Comparison of ENCODE assay signal across 9 cellular contexts in the genomic region with DNA sequence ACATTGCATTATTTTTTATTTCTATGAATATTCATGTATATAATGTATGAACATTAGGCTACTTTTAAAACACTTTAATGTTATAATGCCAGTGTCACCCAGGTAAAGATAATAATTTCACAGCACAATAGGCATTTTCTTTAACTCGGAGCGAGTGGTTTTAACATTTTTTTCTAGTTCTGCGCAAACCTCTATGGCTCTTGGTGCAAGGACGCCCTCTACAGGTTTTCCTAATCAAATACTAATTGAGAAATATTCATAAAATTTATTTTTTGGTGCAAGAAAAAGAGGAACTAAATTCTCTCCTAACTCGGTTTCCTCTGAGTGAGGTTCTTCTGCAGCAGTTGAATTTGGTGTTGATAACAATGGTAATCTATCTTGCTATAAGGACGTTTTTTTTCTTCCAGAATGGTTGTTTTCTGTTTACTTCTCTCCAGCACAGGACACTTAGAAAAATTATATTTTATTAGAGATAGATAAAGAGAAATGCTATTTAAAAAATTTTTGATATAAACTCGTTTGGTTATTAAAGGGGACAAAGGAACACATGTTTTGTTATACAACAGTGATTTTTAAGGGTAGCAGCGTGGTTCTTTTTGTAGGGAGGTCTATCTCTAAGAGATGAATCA. TPM values are rescaled to one million over a fixed set of nuclear protein-coding genes. Genes with fewer than 3 reads are reported as not detected.
A peak's percentile ranks its signal among the peaks of the same experiment; 100 is the strongest.
DNase-seq lines count a peak whose midpoint lies in the region; TF ChIP-seq lines count a peak whose summit lies in the region.
"Had no signal": no experiment of that assay in that cellular context is flagged by ENCODE, and none has a peak within 500 bp of the region (broad histone marks: within the 10 kb centered on the region; RNA-seq: fewer than 3 reads in every experiment).

No MANE protein-coding gene starts in this region.

- no peak overlapping the region for H3K4me3 Mint-ChIP-seq in chondrocyte (ENCODE audit: unreplicated experiment)
- H3K4me3 Mint-ChIP-seq in nephron progenitor cell, result no peak overlapping the region
- no peak overlapping the region for H3K4me3 Mint-ChIP-seq in activated CD4-positive, alpha-beta memory T cell treated with anti-CD3 and anti-CD28 coated beads for 36 hours

- TF ChIP-seq CTCF in chondrocyte (IDR thresholded peaks at IDR 0.05) (peak; percentile 88), nephron progenitor cell (IDR thresholded peaks at IDR 0.05) (peak; percentile 67)

- peaks cover 39% of the 10 kb centered on the region for H3K27me3 Mint-ChIP-seq in chondrocyte (ENCODE audit: low read depth)
- H3K27me3 Mint-ChIP-seq in nephron progenitor cell (ENCODE audit: low read depth, poor library complexity), result peaks cover 48% of the 10 kb centered on the region
- H3K27me3 Mint-ChIP-seq in activated CD4-positive, alpha-beta memory T cell treated with anti-CD3 and anti-CD28 coated beads for 36 hours, result peaks cover 32% of the 10 kb centered on the region

- H3K27ac Mint-ChIP-seq in chondrocyte (ENCODE audit: unreplicated experiment) (no peak overlapping the region), nephron progenitor cell (no peak overlapping the region)
- no peak overlapping the region for H3K27ac Mint-ChIP-seq in activated CD4-positive, alpha-beta memory T cell treated with anti-CD3 and anti-CD28 coated beads for 36 hours

- peak; percentile 22 for DNase-seq in Caki2 (ENCODE audit: low read depth)
- DNase-seq in HCEC 1CT, result peak; percentile 45
- DNase-seq in NOMO-1 (lab: John Stamatoyannopoulos, UW; ENCODE audit: unreplicated experiment in 2 of 2), result peak; percentile 86 to 90
- no peak for DNase-seq in chondrocyte (ENCODE audit: low spot score)
- DNase-seq in nephron progenitor cell, result peak; percentile 27
- no peak for DNase-seq in activated CD4-positive, alpha-beta memory T cell treated with anti-CD3 and anti-CD28 coated beads for 36 hours
- DNase-seq in posterior vena cava (ENCODE audit: low spot score), result no peak
- DNase-seq in 8988T, result no peak

- POLR2A ChIA-PET in activated CD4-positive, alpha-beta memory T cell treated with anti-CD3 and anti-CD28 coated beads for 36 hours (lab: Charles Lee), result no interaction called here

- H3K36me3 Mint-ChIP-seq in chondrocyte (ENCODE audit: low read depth), result no peaks in the 10 kb centered on the region
- no peaks in the 10 kb centered on the region for H3K36me3 Mint-ChIP-seq in nephron progenitor cell (ENCODE audit: low read depth)
- no peaks in the 10 kb centered on the region for H3K36me3 Mint-ChIP-seq in activated CD4-positive, alpha-beta memory T cell treated with anti-CD3 and anti-CD28 coated beads for 36 hours

- in situ Hi-C loops in Caki2 (cut with HindIII; ENCODE audit: low pct_unique_long_range_greater_than_20kb, low sequenced_read_pairs), result no loop called here

- intact Hi-C loops in activated CD4-positive, alpha-beta memory T cell treated with anti-CD3 and anti-CD28 coated beads for 36 hours (cut with micrococcal nuclease), result loop anchor here (1.0 to 5.0 kb wide), 3 partner anchors 44 to 327 kb away; partner anchors contain the start of gene LEMD3
- intact Hi-C loops in posterior vena cava (cut with DNase I), result no loop called here

- H3K4me1 Mint-ChIP-seq in chondrocyte (ENCODE audit: low read depth) (peaks cover 4% of the 10 kb centered on the region), nephron progenitor cell (peaks cover 6% of the 10 kb centered on the region)
- H3K4me1 Mint-ChIP-seq in activated CD4-positive, alpha-beta memory T cell treated with anti-CD3 and anti-CD28 coated beads for 36 hours (ENCODE audit: low read depth), result peaks cover 6% of the 10 kb centered on the region

- CTCF ChIA-PET in activated CD4-positive, alpha-beta memory T cell treated with anti-CD3 and anti-CD28 coated beads for 36 hours (lab: Charles Lee), result interaction anchor here (0.6 to 1.9 kb wide), 11 partner anchors 12 to 342 kb away, joined by 3 to 27 read pairs (median 4); no protein-coding TSS in a partner anchor

- no peaks in the 10 kb centered on the region for H3K9me3 Mint-ChIP-seq in chondrocyte (ENCODE audit: low read depth)
- H3K9me3 Mint-ChIP-seq in nephron progenitor cell, result no peaks in the 10 kb centered on the region
- no peaks in the 10 kb centered on the region for H3K9me3 Mint-ChIP-seq in activated CD4-positive, alpha-beta memory T cell treated with anti-CD3 and anti-CD28 coated beads for 36 hours

RNA-seq across cellular contexts. Expression of gene WIF1, which starts 2.4 kb away (rescaled TPM):
- total RNA-seq in Caki2 (2014; rRNA removed; shearing (Covaris generic); ENCODE audit: low replicate concordance), result not detected in 2 replicates
- not detected in 3 replicates for total RNA-seq in chondrocyte
- under 1 TPM in 1 of 2 experiments, not detected in 1; 0.12 TPM for total RNA-seq in activated CD4-positive, alpha-beta memory T cell treated with anti-CD3 and anti-CD28 coated beads for 36 hours
- under 1 TPM; 0.46 to 0.76 TPM for total RNA-seq in posterior vena cava
- total RNA-seq: mononuclear cell had no signal

RNA-seq across cellular contexts. Expression of gene LEMD3, which starts 45.8 kb away (rescaled TPM):
- 28.3 and 65.9 TPM in 2 replicates for total RNA-seq in Caki2 (2014; rRNA removed; shearing (Covaris generic); ENCODE audit: low replicate concordance)
- total RNA-seq in chondrocyte, result 21.8 to 27.4 TPM (median 21.9 TPM) in 3 replicates
- 10 to 100 TPM; 16.5 to 19.5 TPM for total RNA-seq in activated CD4-positive, alpha-beta memory T cell treated with anti-CD3 and anti-CD28 coated beads for 36 hours
- total RNA-seq in posterior vena cava, result 10 to 100 TPM; 23.9 to 27.2 TPM

Comparison
In these comparisons a context has a peak if more than half of its experiments do, and no peak if none do; other contexts are left out.
1. DNase-seq: peak in Caki2 (single experiment), HCEC 1CT (single experiment), NOMO-1 (2 of 2) and nephron progenitor cell (single experiment); none in chondrocyte (single experiment), activated CD4-positive, alpha-beta memory T cell treated with anti-CD3 and anti-CD28 coated beads for 36 hours (single experiment), posterior vena cava (single experiment) and 8988T (single experiment).